ENCODE assay signal across 12 cellular contexts in genomic region chr6:56525976-56526375, GRCh38.
DNase-seq lines count a peak whose midpoint lies in the region; ATAC-seq, FAIRE-seq and TF ChIP-seq lines count a peak whose summit lies in the region.
"Had no signal": no experiment of that assay in that cellular context is flagged by ENCODE, and none has a peak within 500 bp of the region (broad histone marks: within the 10 kb centered on the region; RNA-seq: fewer than 3 reads in every experiment).

No MANE protein-coding gene starts in this region.

- H3K4me2 ChIP-seq in endothelial cell of umbilical vein (ENCODE audit: insufficient read depth, low read length): no peak overlapping the region

- ATAC-seq in esophagus mucosa: no peak
- no peak for ATAC-seq in GM19397 (IDR thresholded peaks at IDR 0.05; ENCODE audit: unreplicated experiment)
- no peak for ATAC-seq in HG02759 (IDR thresholded peaks at IDR 0.05; ENCODE audit: unreplicated experiment)

- no peak overlapping the region for H3K9ac ChIP-seq in endothelial cell of umbilical vein (replicated peaks; ENCODE audit: extremely low read depth, insufficient read depth, low read length)

- no TSS peak for BruUV-seq in endothelial cell of umbilical vein (replicated peaks; lab: Mats Ljungman, UMichigan)

- no peaks in the 10 kb centered on the region for H3K9me3 ChIP-seq in endothelial cell of umbilical vein (replicated peaks; ENCODE audit: control insufficient read depth, insufficient read depth, low read length)
- H3K9me3 ChIP-seq in prostate gland: no peaks in the 10 kb centered on the region

- dilution Hi-C loops in endothelial cell of umbilical vein (cut with MboI; ENCODE audit: extremely low pct_ligation_motif_present, low sequenced_read_pairs): no loop called here

- TF ChIP-seq POLR2A in GM12892 (IDR thresholded peaks at IDR 0.05; ENCODE audit: low read depth, low read length): no peak
- no peak for TF ChIP-seq POLR2A in endothelial cell of umbilical vein (IDR thresholded peaks at IDR 0.05; ENCODE audit: low read depth, low read length)
- no peak for TF ChIP-seq POLR2A in prostate gland (IDR thresholded peaks at IDR 0.05)

- TF ChIP-seq CTCF in endothelial cell of umbilical vein (IDR thresholded peaks at IDR 0.05; ENCODE audit: extremely low read depth in 1 of 2, insufficient read depth in 1 of 2, low read depth in 1 of 2, low read length in 2 of 2): no peak
- TF ChIP-seq CTCF in prostate gland (IDR thresholded peaks at IDR 0.05): no peak

- peak; percentile 40 for FAIRE-seq in GM12892 (lab: Jason Lieb, UNC)
- peak; percentile 43 for FAIRE-seq in endothelial cell of umbilical vein (lab: Jason Lieb, UNC)

- H3K27me3 ChIP-seq in endothelial cell of umbilical vein (ENCODE audit: control insufficient read depth in 2 of 2, insufficient read depth in 2 of 2, low read length in 2 of 2) (no peaks in the 10 kb centered on the region), prostate gland (replicated peaks; ENCODE audit: insufficient read depth) (no peaks in the 10 kb centered on the region)

- H4K20me1 ChIP-seq in endothelial cell of umbilical vein (replicated peaks; ENCODE audit: control insufficient read depth, extremely low read depth, insufficient read depth, low read length): no peaks in the 10 kb centered on the region

- H3K79me2 ChIP-seq in endothelial cell of umbilical vein (ENCODE audit: control insufficient read depth, insufficient read depth, low read length): no peaks in the 10 kb centered on the region

- POLR2A ChIA-PET in endothelial cell of umbilical vein (lab: Charles Lee): no interaction called here

- CTCF ChIA-PET in endothelial cell of umbilical vein (lab: Charles Lee): interaction anchor here (1.0 to 3.7 kb wide), 8 partner anchors 14 to 155 kb away, joined by 3 to 21 read pairs (median 4); no protein-coding TSS in a partner anchor

- no peak for DNase-seq in GM12892 (ENCODE audit: insufficient read length)
- DNase-seq in NCI-H748 treated with DMSO at 0.1 percent for 48 hours (lab: John Stamatoyannopoulos, UW): peak; percentile 23
- no peak for DNase-seq in endothelial cell of umbilical vein (ENCODE audit: low read depth, low spot score)
- DNase-seq in prostate gland (ENCODE audit: low spot score): no peak
- DNase-seq in putamen (ENCODE audit: low spot score): no peak
- DNase-seq: activated T-cell treated with anti-CD3 and anti-CD28 coated beads for 4 hours, KG1, naive B cell, NCI-H446 treated with DMSO at 0.1 percent for 48 hours had no signal

- no peak overlapping the region for H2AFZ ChIP-seq in endothelial cell of umbilical vein (ENCODE audit: low read depth, low read length)

- no peaks in the 10 kb centered on the region for H3K9me1 ChIP-seq in endothelial cell of umbilical vein (replicated peaks; ENCODE audit: control insufficient read depth, extremely low read depth, insufficient read depth, low read length)

- intact Hi-C loops in endothelial cell of umbilical vein (cut with micrococcal nuclease): loop anchor here (2.0 kb wide), 1 partner anchor 15 kb away; no protein-coding TSS in a partner anchor
- intact Hi-C loops in prostate gland (cut with DNase I): no loop called here

- H3K4me1 ChIP-seq in endothelial cell of umbilical vein (ENCODE audit: control insufficient read depth, extremely low read depth, insufficient read depth, low read length) (peaks cover 4% of the 10 kb centered on the region), prostate gland (replicated peaks) (no peaks in the 10 kb centered on the region)

- H3K36me3 ChIP-seq in endothelial cell of umbilical vein (ENCODE audit: control insufficient read depth in 2 of 2, extremely low read depth in 1 of 2, insufficient read depth in 2 of 2, low read length in 2 of 2) (peaks cover 2 to 18% of the 10 kb centered on the region in 2 experiments), prostate gland (no peaks in the 10 kb centered on the region)

- H3K27ac ChIP-seq in endothelial cell of umbilical vein (ENCODE audit: insufficient read depth, low read depth, low read length): no peak overlapping the region
- H3K27ac ChIP-seq in prostate gland: peak overlapping the region; percentile 46 to 50

- WGBS in prostate gland: 60% methylated on average over 4 of the region's 4 CpGs

- H3K4me3 ChIP-seq in endothelial cell of umbilical vein (replicated peaks in 1 of 3; ENCODE audit: insufficient read depth in 1 of 3, low read depth in 1 of 3, low read length in 3 of 3): no peak overlapping the region
- H3K4me3 ChIP-seq in prostate gland: no peak overlapping the region

TF ChIP-seq in endothelial cell of umbilical vein, 7 proteins besides CTCF, POLR2A, EP300 and RAD21:
- TF ChIP-seq MYC (IDR thresholded peaks at IDR 0.05; ENCODE audit: low read depth, low read length): no peak
- no peak for TF ChIP-seq EZH2 (IDR thresholded peaks at IDR 0.05; ENCODE audit: borderline replicate concordance, low read depth, low read length, severe bottlenecking)
- TF ChIP-seq FOS (IDR thresholded peaks at IDR 0.05; ENCODE audit: borderline replicate concordance, insufficient read depth, low read length): no peak
- TF ChIP-seq JUN (IDR thresholded peaks at IDR 0.05; ENCODE audit: borderline replicate concordance, insufficient read depth, insufficient read length, low read depth): no peak
- no peak for TF ChIP-seq GATA2 (IDR thresholded peaks at IDR 0.05; ENCODE audit: insufficient read depth, insufficient read length, low read depth, low read length)
- TF ChIP-seq POLR2AphosphoS5 (IDR thresholded peaks at IDR 0.05; ENCODE audit: insufficient read depth, low read depth, low read length): no peak
- TF ChIP-seq, protein P1, sequence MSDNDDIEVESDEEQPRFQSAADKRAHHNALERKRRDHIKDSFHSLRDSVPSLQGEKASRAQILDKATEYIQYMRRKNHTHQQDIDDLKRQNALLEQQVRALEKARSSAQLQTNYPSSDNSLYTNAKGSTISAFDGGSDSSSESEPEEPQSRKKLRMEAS (IDR thresholded peaks at IDR 0.05; ENCODE audit: insufficient read depth, insufficient read length): no peak
